Comparison of ENCODE assay signal across 24 cellular contexts in genomic region chr7:151821226-151821625, GRCh38.
"Had no signal": no experiment of that assay in that cellular context is flagged by ENCODE, and none has a peak within 500 bp of the region (broad histone marks: within the 10 kb centered on the region; RNA-seq: fewer than 3 reads in every experiment).

No MANE protein-coding gene starts in this region.

- H3K27me3 ChIP-seq: heart left ventricle, left lung, neutrophil, ovary, testis, transverse colon had no signal

- H3K36me3 Mint-ChIP-seq: activated CD8-positive, alpha-beta memory T cell treated with anti-CD3 and anti-CD28 coated beads, Interleukin-2, amount 10 ng/mL, durations not matched to agents 7 days and 5 days; activated naive CD4-positive, alpha-beta T cell treated with anti-CD3 and anti-CD28 coated beads, Interleukin-2, amount 50 U/mL, for 72 hours; naive B cell had no signal

- H3K9me3 Mint-ChIP-seq: activated naive CD4-positive, alpha-beta T cell treated with anti-CD3 and anti-CD28 coated beads, Interleukin-2, amount 50 U/mL, for 72 hours; naive B cell; nephron progenitor cell; T-helper 2 cell treated with Interferon-gamma antibody and Interleukin-4, amounts not matched to agents 5 μg/mL and 100 μg/mL, for 36 hours had no signal

- H3K27ac Mint-ChIP-seq: activated CD4-positive, alpha-beta T cell treated with anti-CD3 and anti-CD28 coated beads for 36 hours; activated CD8-positive, alpha-beta memory T cell treated with anti-CD3 and anti-CD28 coated beads, Interleukin-2, amount 10 ng/mL, durations not matched to agents 7 days and 5 days; activated CD8-positive, alpha-beta T cell treated with anti-CD3 and anti-CD28 coated beads, Interleukin-2, amount 10 ng/mL, durations not matched to agents 7 days and 5 days; T-helper 2 cell treated with Interferon-gamma antibody and Interleukin-4, amounts not matched to agents 5 μg/mL and 100 μg/mL, for 36 hours had no signal

- H3K36me3 ChIP-seq: esophagus muscularis mucosa, heart left ventricle, left lung, neutrophil, ovary, prostate gland, transverse colon had no signal

- H3K27ac ChIP-seq: foreskin keratinocyte, heart left ventricle, left lung, neutrophil, ovary, prostate gland, testis, transverse colon had no signal

- H3K4me3 Mint-ChIP-seq: activated CD4-positive, alpha-beta T cell treated with anti-CD3 and anti-CD28 coated beads for 36 hours; activated CD8-positive, alpha-beta memory T cell treated with anti-CD3 and anti-CD28 coated beads, Interleukin-2, amount 10 ng/mL, durations not matched to agents 7 days and 5 days; activated CD8-positive, alpha-beta T cell treated with anti-CD3 and anti-CD28 coated beads, Interleukin-2, amount 10 ng/mL, durations not matched to agents 7 days and 5 days; naive B cell; nephron progenitor cell; T-helper 2 cell treated with Interferon-gamma antibody and Interleukin-4, amounts not matched to agents 5 μg/mL and 100 μg/mL, for 36 hours had no signal

- H3K9me3 ChIP-seq: esophagus muscularis mucosa, heart left ventricle, left lung, neutrophil, ovary, prostate gland, testis, transverse colon had no signal

- H3K4me1 Mint-ChIP-seq: activated CD8-positive, alpha-beta memory T cell treated with anti-CD3 and anti-CD28 coated beads, Interleukin-2, amount 10 ng/mL, durations not matched to agents 7 days and 5 days had no signal

- H3K4me3 ChIP-seq: esophagus muscularis mucosa, heart left ventricle, left lung, ovary, prostate gland, testis, transverse colon had no signal

- DNase-seq: activated CD4-positive, alpha-beta T cell treated with anti-CD3 and anti-CD28 coated beads for 36 hours; activated CD4-positive, CD25-positive, alpha-beta regulatory T cell; activated CD8-positive, alpha-beta memory T cell treated with anti-CD3 and anti-CD28 coated beads, Interleukin-2, amount 10 ng/mL, durations not matched to agents 7 days and 5 days; activated CD8-positive, alpha-beta T cell treated with anti-CD3 and anti-CD28 coated beads, Interleukin-2, amount 10 ng/mL, durations not matched to agents 7 days and 5 days; activated naive CD4-positive, alpha-beta T cell; activated T-cell treated with anti-CD3 and anti-CD28 coated beads, Interleukin-2, amount 50 U/mL, for 48 hours; anterior cingulate cortex; cerebellar nuclear complex; effector CD4-positive, alpha-beta T cell; foreskin keratinocyte; naive B cell; nephron progenitor cell; ovary; stimulated activated naive CD8-positive, alpha-beta T cell treated with anti-CD3 and anti-CD28 coated beads, Interleukin-15, Interleukin-2, amounts not matched to agents 100 U/mL and 50 U/mL, for 24 hours; T-helper 1 cell; testis; transverse colon had no signal

- H3K27me3 Mint-ChIP-seq: activated CD4-positive, alpha-beta T cell treated with anti-CD3 and anti-CD28 coated beads for 36 hours; activated CD8-positive, alpha-beta memory T cell treated with anti-CD3 and anti-CD28 coated beads, Interleukin-2, amount 10 ng/mL, durations not matched to agents 7 days and 5 days; naive B cell had no signal

- H3K4me1 ChIP-seq: foreskin keratinocyte had no signal

- ATAC-seq: activated CD4-positive, alpha-beta T cell treated with anti-CD3 and anti-CD28 coated beads for 36 hours; activated CD8-positive, alpha-beta memory T cell treated with anti-CD3 and anti-CD28 coated beads, Interleukin-2, amount 10 ng/mL, durations not matched to agents 7 days and 5 days; activated CD8-positive, alpha-beta T cell treated with anti-CD3 and anti-CD28 coated beads, Interleukin-2, amount 10 ng/mL, durations not matched to agents 7 days and 5 days; activated naive CD4-positive, alpha-beta T cell treated with anti-CD3 and anti-CD28 coated beads, Interleukin-2, amount 50 U/mL, for 72 hours; foreskin keratinocyte; heart left ventricle; left lung; stimulated activated naive CD8-positive, alpha-beta T cell treated with anti-CD3 and anti-CD28 coated beads, Interleukin-15, Interleukin-2, amounts not matched to agents 100 U/mL and 50 U/mL, for 24 hours had no signal
